Comparison of ENCODE assay signal across 1 cellular context in the genomic region with DNA sequence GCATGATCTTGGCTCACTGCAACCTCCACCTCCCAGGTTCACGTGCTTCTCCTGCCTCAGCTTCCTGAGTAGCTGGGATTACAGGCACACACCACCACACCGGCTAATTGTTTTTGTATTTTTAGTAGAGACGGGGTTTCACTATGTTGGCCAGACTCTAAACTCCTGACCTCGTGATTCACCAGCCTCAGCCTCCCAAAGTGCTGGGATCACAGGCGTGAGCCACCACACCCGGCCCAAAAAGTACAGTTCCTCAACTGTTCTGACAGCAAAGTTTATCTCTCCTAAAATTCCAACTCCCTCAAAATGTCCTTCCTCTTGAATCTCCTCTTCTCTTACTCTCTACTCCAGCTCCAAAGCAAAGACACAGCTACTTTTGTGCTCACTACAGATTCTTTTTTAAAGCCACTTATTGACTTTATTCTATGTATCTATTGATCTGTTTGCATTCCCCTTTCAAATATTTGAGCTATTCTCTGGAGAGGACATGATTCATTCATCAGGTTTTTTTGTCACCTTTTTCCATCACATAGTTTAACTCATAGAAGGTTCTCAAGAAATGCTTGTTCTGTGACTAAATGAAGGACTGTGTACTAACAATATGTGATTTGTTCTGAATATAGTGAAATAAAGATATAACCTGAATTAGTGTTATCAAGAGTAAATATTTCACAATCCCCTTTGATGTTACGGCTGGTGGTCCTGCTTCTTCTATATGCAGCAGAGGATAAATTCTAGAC.
TF ChIP-seq lines count a peak whose summit lies in the region.

No MANE protein-coding gene starts in this region.

TF ChIP-seq in WTC11, 78 proteins besides CTCF, POLR2A, EP300 and RAD21 (continued from another document):
- TF ChIP-seq GRHL2 (CRISPR knock-in tag; IDR thresholded peaks at IDR 0.05; ENCODE audit: insufficient replicate concordance, severe bottlenecking): no peak
- no peak for TF ChIP-seq FOXJ3 (CRISPR knock-in tag; IDR thresholded peaks at IDR 0.05; ENCODE audit: borderline replicate concordance)
- TF ChIP-seq, protein P1, sequence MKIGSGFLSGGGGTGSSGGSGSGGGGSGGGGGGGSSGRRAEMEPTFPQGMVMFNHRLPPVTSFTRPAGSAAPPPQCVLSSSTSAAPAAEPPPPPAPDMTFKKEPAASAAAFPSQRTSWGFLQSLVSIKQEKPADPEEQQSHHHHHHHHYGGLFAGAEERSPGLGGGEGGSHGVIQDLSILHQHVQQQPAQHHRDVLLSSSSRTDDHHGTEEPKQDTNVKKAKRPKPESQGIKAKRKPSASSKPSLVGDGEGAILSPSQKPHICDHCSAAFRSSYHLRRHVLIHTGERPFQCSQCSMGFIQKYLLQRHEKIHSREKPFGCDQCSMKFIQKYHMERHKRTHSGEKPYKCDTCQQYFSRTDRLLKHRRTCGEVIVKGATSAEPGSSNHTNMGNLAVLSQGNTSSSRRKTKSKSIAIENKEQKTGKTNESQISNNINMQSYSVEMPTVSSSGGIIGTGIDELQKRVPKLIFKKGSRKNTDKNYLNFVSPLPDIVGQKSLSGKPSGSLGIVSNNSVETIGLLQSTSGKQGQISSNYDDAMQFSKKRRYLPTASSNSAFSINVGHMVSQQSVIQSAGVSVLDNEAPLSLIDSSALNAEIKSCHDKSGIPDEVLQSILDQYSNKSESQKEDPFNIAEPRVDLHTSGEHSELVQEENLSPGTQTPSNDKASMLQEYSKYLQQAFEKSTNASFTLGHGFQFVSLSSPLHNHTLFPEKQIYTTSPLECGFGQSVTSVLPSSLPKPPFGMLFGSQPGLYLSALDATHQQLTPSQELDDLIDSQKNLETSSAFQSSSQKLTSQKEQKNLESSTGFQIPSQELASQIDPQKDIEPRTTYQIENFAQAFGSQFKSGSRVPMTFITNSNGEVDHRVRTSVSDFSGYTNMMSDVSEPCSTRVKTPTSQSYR (CRISPR knock-in tag; IDR thresholded peaks at IDR 0.05): no peak
- TF ChIP-seq, protein P2, sequence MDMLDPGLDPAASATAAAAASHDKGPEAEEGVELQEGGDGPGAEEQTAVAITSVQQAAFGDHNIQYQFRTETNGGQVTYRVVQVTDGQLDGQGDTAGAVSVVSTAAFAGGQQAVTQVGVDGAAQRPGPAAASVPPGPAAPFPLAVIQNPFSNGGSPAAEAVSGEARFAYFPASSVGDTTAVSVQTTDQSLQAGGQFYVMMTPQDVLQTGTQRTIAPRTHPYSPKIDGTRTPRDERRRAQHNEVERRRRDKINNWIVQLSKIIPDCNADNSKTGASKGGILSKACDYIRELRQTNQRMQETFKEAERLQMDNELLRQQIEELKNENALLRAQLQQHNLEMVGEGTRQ (CRISPR knock-in tag; IDR thresholded peaks at IDR 0.05): no peak
- no peak for TF ChIP-seq JAZF1 (CRISPR knock-in tag; IDR thresholded peaks at IDR 0.05)
- TF ChIP-seq ATF2 (CRISPR knock-in tag; IDR thresholded peaks at IDR 0.05; ENCODE audit: borderline replicate concordance, low read depth): no peak
- TF ChIP-seq ETV6 (CRISPR knock-in tag; IDR thresholded peaks at IDR 0.05): no peak
